Comparison of ENCODE assay signal across 19 cellular contexts in the genomic region with DNA sequence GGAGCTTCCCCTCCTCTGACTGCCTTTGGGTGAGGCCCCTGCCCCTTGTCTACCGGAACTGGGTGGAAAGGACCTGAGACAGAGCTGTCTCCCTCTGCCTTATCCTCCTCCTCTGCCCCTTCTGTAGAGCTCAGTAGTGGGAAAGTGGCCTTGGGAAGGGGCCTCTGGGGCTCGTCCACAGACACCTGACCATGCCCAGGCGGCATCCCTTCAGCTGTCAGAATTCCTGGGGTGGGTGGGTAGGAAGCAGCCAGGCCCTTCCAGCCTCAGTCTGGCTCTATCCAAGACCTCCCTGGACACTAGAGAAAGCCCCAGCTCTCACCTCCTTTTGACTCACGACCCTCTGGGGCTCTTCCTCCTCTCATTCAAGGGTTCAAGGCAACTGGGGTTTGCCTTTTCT.
"Had no signal": no experiment of that assay in that cellular context is flagged by ENCODE, and none has a peak within 500 bp of the region (broad histone marks: within the 10 kb centered on the region; RNA-seq: fewer than 3 reads in every experiment).

No MANE protein-coding gene starts in this region.

- FAIRE-seq: small intestine had no signal

- ATAC-seq: activated CD4-positive, alpha-beta T cell treated with anti-CD3 and anti-CD28 coated beads for 36 hours; activated T-cell treated with anti-CD3 and anti-CD28 coated beads, Interleukin-2, amount 50 U/mL, for 4 hours; gastrocnemius medialis; stimulated activated naive CD8-positive, alpha-beta T cell treated with anti-CD3 and anti-CD28 coated beads, Interleukin-15, amount 100 ng/mL, for 72 hours had no signal

- H3K27ac Mint-ChIP-seq: activated CD4-positive, alpha-beta memory T cell treated with anti-CD3 and anti-CD28 coated beads, Interleukin-2, amount 10 ng/mL, durations not matched to agents 7 days and 5 days; activated CD4-positive, alpha-beta T cell treated with anti-CD3 and anti-CD28 coated beads for 36 hours; memory B cell; nephron had no signal

- H3K9me3 Mint-ChIP-seq: activated CD4-positive, alpha-beta memory T cell treated with anti-CD3 and anti-CD28 coated beads, Interleukin-2, amount 10 ng/mL, durations not matched to agents 7 days and 5 days; activated T-cell treated with anti-CD3 and anti-CD28 coated beads, Interleukin-2, amount 50 U/mL, for 4 hours; memory B cell; nephron; stimulated activated naive CD8-positive, alpha-beta T cell treated with anti-CD3 and anti-CD28 coated beads, Interleukin-15, amount 100 ng/mL, for 72 hours had no signal

- H3K9me3 ChIP-seq: gastrocnemius medialis, heart right ventricle, suprapubic skin, transverse colon, uterus had no signal

- DNase-seq: activated CD4-positive, alpha-beta memory T cell treated with anti-CD3 and anti-CD28 coated beads, Interleukin-2, amount 10 ng/mL, durations not matched to agents 7 days and 5 days; activated CD4-positive, alpha-beta T cell treated with anti-CD3 and anti-CD28 coated beads for 36 hours; activated effector memory CD4-positive, alpha-beta T cell treated with anti-CD3 and anti-CD28 coated beads, Interleukin-2, amount 50 U/mL, for 16 hours; activated naive CD4-positive, alpha-beta T cell treated with anti-CD3 and anti-CD28 coated beads, Interleukin-2, amount 50 U/mL, for 16 hours; activated T-cell treated with anti-CD3 and anti-CD28 coated beads, Interleukin-2, amount 50 U/mL, for 4 hours; aorta; effector CD4-positive, alpha-beta T cell; gastrocnemius medialis; heart right ventricle; occipital lobe; small intestine; stimulated activated CD4-positive, alpha-beta T cell treated with anti-CD3 and anti-CD28 coated beads, Interleukin-15, amount 100 ng/mL, for 24 hours; stimulated activated CD4-positive, alpha-beta T cell treated with anti-CD3 and anti-CD28 coated beads, Interleukin-2, amount 100 ng/mL, for 48 hours; stimulated activated naive CD8-positive, alpha-beta T cell treated with anti-CD3 and anti-CD28 coated beads, Interleukin-15, amount 100 ng/mL, for 72 hours; transverse colon; uterus had no signal

- H3K27me3 ChIP-seq: gastrocnemius medialis, heart right ventricle, suprapubic skin, transverse colon, uterus had no signal

- H3K4me3 Mint-ChIP-seq: activated CD4-positive, alpha-beta memory T cell treated with anti-CD3 and anti-CD28 coated beads, Interleukin-2, amount 10 ng/mL, durations not matched to agents 7 days and 5 days; activated CD4-positive, alpha-beta T cell treated with anti-CD3 and anti-CD28 coated beads for 36 hours; activated T-cell treated with anti-CD3 and anti-CD28 coated beads, Interleukin-2, amount 50 U/mL, for 4 hours; memory B cell; nephron; stimulated activated naive CD8-positive, alpha-beta T cell treated with anti-CD3 and anti-CD28 coated beads, Interleukin-15, amount 100 ng/mL, for 72 hours had no signal

- H3K4me3 ChIP-seq: gastrocnemius medialis, heart right ventricle, suprapubic skin, transverse colon, uterus had no signal

- H3K27ac ChIP-seq: gastrocnemius medialis, heart right ventricle, suprapubic skin, transverse colon, uterus had no signal

- H3K27me3 Mint-ChIP-seq: activated CD4-positive, alpha-beta memory T cell treated with anti-CD3 and anti-CD28 coated beads, Interleukin-2, amount 10 ng/mL, durations not matched to agents 7 days and 5 days; activated CD4-positive, alpha-beta T cell treated with anti-CD3 and anti-CD28 coated beads for 36 hours; memory B cell; stimulated activated naive CD8-positive, alpha-beta T cell treated with anti-CD3 and anti-CD28 coated beads, Interleukin-15, amount 100 ng/mL, for 72 hours had no signal

- H3K36me3 ChIP-seq: gastrocnemius medialis, suprapubic skin, transverse colon, uterus had no signal

- H3K4me1 ChIP-seq: gastrocnemius medialis, suprapubic skin, transverse colon had no signal
